Comparison of ENCODE assay signal across 8 cellular contexts in genomic region chr3:125129512-125129962, GRCh38.
A peak's percentile ranks its signal among the peaks of the same experiment; 100 is the strongest.
DNase-seq lines count a peak whose midpoint lies in the region; ATAC-seq and TF ChIP-seq lines count a peak whose summit lies in the region.

No MANE protein-coding gene starts in this region.

- H3K9me3 Mint-ChIP-seq in natural killer cell treated with Interleukin-12 subunit alpha and Interleukin-12 subunit beta and Interleukin-15 and Interleukin-18, amount 100 ng/mL, for 72 hours, result no peaks in the 10 kb centered on the region
- H3K9me3 Mint-ChIP-seq in T-helper 2 cell treated with Interferon-gamma antibody and Interleukin-4, amounts not matched to agents 5 μg/mL and 100 μg/mL, for 36 hours, result no peaks in the 10 kb centered on the region
- H3K9me3 Mint-ChIP-seq in endothelial cell (ENCODE audit: unreplicated experiment), result no peaks in the 10 kb centered on the region

- no peaks in the 10 kb centered on the region for H3K36me3 Mint-ChIP-seq in natural killer cell treated with Interleukin-12 subunit alpha and Interleukin-12 subunit beta and Interleukin-15 and Interleukin-18, amount 100 ng/mL, for 72 hours
- H3K36me3 Mint-ChIP-seq in T-helper 2 cell treated with Interferon-gamma antibody and Interleukin-4, amounts not matched to agents 5 μg/mL and 100 μg/mL, for 36 hours (ENCODE audit: low read depth), result peaks cover 1% of the 10 kb centered on the region
- no peaks in the 10 kb centered on the region for H3K36me3 Mint-ChIP-seq in endothelial cell (ENCODE audit: low read depth, unreplicated experiment)

- peak; percentile 99 for DNase-seq in EH (ENCODE audit: low read depth)
- peak; percentile 97 to 99 for DNase-seq in NCI-H524 (lab: John Stamatoyannopoulos, UW)
- peak; percentile 98 for DNase-seq in non-pigmented ciliary epithelial cell (ENCODE audit: low read depth)
- DNase-seq in natural killer cell treated with Interleukin-12 subunit alpha and Interleukin-12 subunit beta and Interleukin-15 and Interleukin-18, amount 100 ng/mL, for 72 hours (ENCODE audit: low spot score), result no peak
- no peak for DNase-seq in T-helper 2 cell treated with Interferon-gamma antibody and Interleukin-4, amounts not matched to agents 5 μg/mL and 100 μg/mL, for 36 hours (ENCODE audit: low spot score)
- DNase-seq in endothelial cell (ENCODE audit: low spot score), result no peak

- no peaks in the 10 kb centered on the region for H3K27me3 Mint-ChIP-seq in natural killer cell treated with Interleukin-12 subunit alpha and Interleukin-12 subunit beta and Interleukin-15 and Interleukin-18, amount 100 ng/mL, for 72 hours
- peaks cover 37% of the 10 kb centered on the region for H3K27me3 Mint-ChIP-seq in T-helper 2 cell treated with Interferon-gamma antibody and Interleukin-4, amounts not matched to agents 5 μg/mL and 100 μg/mL, for 36 hours (ENCODE audit: low read depth)
- no peaks in the 10 kb centered on the region for H3K27me3 Mint-ChIP-seq in endothelial cell (ENCODE audit: unreplicated experiment)

- no peak overlapping the region for H3K27ac Mint-ChIP-seq in natural killer cell treated with Interleukin-12 subunit alpha and Interleukin-12 subunit beta and Interleukin-15 and Interleukin-18, amount 100 ng/mL, for 72 hours
- no peak overlapping the region for H3K27ac Mint-ChIP-seq in T-helper 2 cell treated with Interferon-gamma antibody and Interleukin-4, amounts not matched to agents 5 μg/mL and 100 μg/mL, for 36 hours
- no peak overlapping the region for H3K27ac Mint-ChIP-seq in endothelial cell (ENCODE audit: unreplicated experiment)

- H3K27ac ChIP-seq in duodenal mucosa (ENCODE audit: low read depth, low read length), result peak overlapping the region; percentile 24

- no peak overlapping the region for H3K4me3 ChIP-seq in duodenal mucosa (ENCODE audit: low read depth in 1 of 2, low read length in 2 of 2)

- no peak overlapping the region for H3K4me3 Mint-ChIP-seq in natural killer cell treated with Interleukin-12 subunit alpha and Interleukin-12 subunit beta and Interleukin-15 and Interleukin-18, amount 100 ng/mL, for 72 hours
- H3K4me3 Mint-ChIP-seq in T-helper 2 cell treated with Interferon-gamma antibody and Interleukin-4, amounts not matched to agents 5 μg/mL and 100 μg/mL, for 36 hours, result no peak overlapping the region
- H3K4me3 Mint-ChIP-seq in endothelial cell (ENCODE audit: unreplicated experiment), result no peak overlapping the region

- H3K9me3 ChIP-seq in duodenal mucosa (ENCODE audit: control insufficient read depth in 1 of 2, low read length in 2 of 2), result no peaks in the 10 kb centered on the region

- H3K9ac ChIP-seq in duodenal mucosa (ENCODE audit: low read depth in 1 of 2, low read length in 2 of 2), result no peak overlapping the region

- H3K27me3 ChIP-seq in duodenal mucosa (ENCODE audit: control insufficient read depth in 1 of 2, insufficient read depth in 2 of 2, low read length in 2 of 2), result no peaks in the 10 kb centered on the region

- H3K4me1 Mint-ChIP-seq in natural killer cell treated with Interleukin-12 subunit alpha and Interleukin-12 subunit beta and Interleukin-15 and Interleukin-18, amount 100 ng/mL, for 72 hours (ENCODE audit: low read depth in 2 of 2), result peaks cover 38 to 39% of the 10 kb centered on the region in 2 donors
- peaks cover 37% of the 10 kb centered on the region for H3K4me1 Mint-ChIP-seq in T-helper 2 cell treated with Interferon-gamma antibody and Interleukin-4, amounts not matched to agents 5 μg/mL and 100 μg/mL, for 36 hours (ENCODE audit: low read depth)
- peaks cover 17% of the 10 kb centered on the region for H3K4me1 Mint-ChIP-seq in endothelial cell (ENCODE audit: unreplicated experiment)

- ATAC-seq in natural killer cell treated with Interleukin-12 subunit alpha and Interleukin-12 subunit beta and Interleukin-15 and Interleukin-18, amount 100 ng/mL, for 72 hours, result no peak
- no peak for ATAC-seq in HG02571 (IDR thresholded peaks at IDR 0.05; ENCODE audit: unreplicated experiment)

- TF ChIP-seq CTCF in endothelial cell (IDR thresholded peaks at IDR 0.05; ENCODE audit: unreplicated experiment), result no peak

- no peaks in the 10 kb centered on the region for H3K36me3 ChIP-seq in duodenal mucosa (ENCODE audit: control insufficient read depth in 1 of 2, insufficient read depth in 2 of 2, low read length in 2 of 2)

- peaks cover 0 to 14% of the 10 kb centered on the region in 2 donors for H3K4me1 ChIP-seq in duodenal mucosa (ENCODE audit: control insufficient read depth in 1 of 2, insufficient read depth in 2 of 2, low read length in 2 of 2)

Comparison
In these comparisons a context has a peak if more than half of its experiments do, and no peak if none do; other contexts are left out.
1. DNase-seq: peak in EH (single experiment), NCI-H524 (2 of 2) and non-pigmented ciliary epithelial cell (single experiment); none in natural killer cell treated with Interleukin-12 subunit alpha and Interleukin-12 subunit beta and Interleukin-15 and Interleukin-18, amount 100 ng/mL, for 72 hours (single experiment), T-helper 2 cell treated with Interferon-gamma antibody and Interleukin-4, amounts not matched to agents 5 μg/mL and 100 μg/mL, for 36 hours (single experiment) and endothelial cell (single experiment).